In the genomic region with DNA sequence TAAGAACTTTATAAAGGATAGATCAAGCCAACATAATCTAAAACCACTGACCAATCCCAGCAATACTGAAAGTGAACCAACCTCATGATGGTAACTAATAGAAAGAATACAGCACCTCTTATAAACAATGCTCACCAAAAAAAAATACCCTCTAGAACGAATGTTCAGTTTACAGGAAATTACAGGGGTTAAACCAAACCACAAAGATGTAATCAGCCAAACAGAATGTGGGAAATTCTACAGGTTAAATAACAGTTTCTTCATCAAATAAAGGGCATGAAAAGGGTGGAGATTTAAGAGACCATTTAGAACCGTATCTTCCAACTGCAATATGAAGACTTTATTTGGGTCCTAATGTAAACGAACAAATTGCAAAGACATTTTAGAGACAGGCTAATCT, we compare ENCODE assay signal across 2 cellular contexts.
TF ChIP-seq lines count a peak whose summit lies in the region.

No MANE protein-coding gene starts in this region.

TF ChIP-seq in K562, 482 proteins besides CTCF, POLR2A, EP300 and RAD21 (continues in another document):
- TF ChIP-seq, protein P1, sequence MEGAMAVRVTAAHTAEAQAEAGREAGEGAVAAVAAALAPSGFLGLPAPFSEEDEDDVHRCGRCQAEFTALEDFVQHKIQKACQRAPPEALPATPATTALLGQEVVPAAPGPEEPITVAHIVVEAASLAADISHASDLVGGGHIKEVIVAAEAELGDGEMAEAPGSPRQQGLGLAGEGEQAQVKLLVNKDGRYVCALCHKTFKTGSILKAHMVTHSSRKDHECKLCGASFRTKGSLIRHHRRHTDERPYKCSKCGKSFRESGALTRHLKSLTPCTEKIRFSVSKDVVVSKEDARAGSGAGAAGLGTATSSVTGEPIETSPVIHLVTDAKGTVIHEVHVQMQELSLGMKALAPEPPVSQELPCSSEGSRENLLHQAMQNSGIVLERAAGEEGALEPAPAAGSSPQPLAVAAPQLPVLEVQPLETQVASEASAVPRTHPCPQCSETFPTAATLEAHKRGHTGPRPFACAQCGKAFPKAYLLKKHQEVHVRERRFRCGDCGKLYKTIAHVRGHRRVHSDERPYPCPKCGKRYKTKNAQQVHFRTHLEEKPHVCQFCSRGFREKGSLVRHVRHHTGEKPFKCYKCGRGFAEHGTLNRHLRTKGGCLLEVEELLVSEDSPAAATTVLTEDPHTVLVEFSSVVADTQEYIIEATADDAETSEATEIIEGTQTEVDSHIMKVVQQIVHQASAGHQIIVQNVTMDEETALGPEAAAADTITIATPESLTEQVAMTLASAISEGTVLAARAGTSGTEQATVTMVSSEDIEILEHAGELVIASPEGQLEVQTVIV (CRISPR knock-in tag; IDR thresholded peaks at IDR 0.05; ENCODE audit: borderline replicate concordance), result no peak
- TF ChIP-seq EGR1 (conservative IDR thresholded peaks at IDR 0.05) (no peak), DDX20 (tag; IDR thresholded peaks at IDR 0.05; ENCODE audit: low read depth) (no peak), FOXA3 (CRISPR knock-in tag; conservative IDR thresholded peaks at IDR 0.05 in 1 of 2, IDR thresholded peaks at IDR 0.05 in 1 of 2) (no peak), SMARCB1 (IDR thresholded peaks at IDR 0.05; ENCODE audit: insufficient read length, low read depth) (no peak), SREBF1 (IDR thresholded peaks at IDR 0.05; ENCODE audit: borderline replicate concordance, low read depth, low read length) (no peak), ZNF347 (CRISPR knock-in tag; IDR thresholded peaks at IDR 0.05; ENCODE audit: low read depth) (no peak), SMAD2 (IDR thresholded peaks at IDR 0.05; ENCODE audit: low read depth, low read length) (no peak), ARID1B (IDR thresholded peaks at IDR 0.05) (peak; percentile 24; the same call in 1 of the 2 replicates), ZNF12 (CRISPR knock-in tag; IDR thresholded peaks at IDR 0.05) (no peak), CC2D1A (IDR thresholded peaks at IDR 0.05) (no peak)
- TF ChIP-seq, protein P2, sequence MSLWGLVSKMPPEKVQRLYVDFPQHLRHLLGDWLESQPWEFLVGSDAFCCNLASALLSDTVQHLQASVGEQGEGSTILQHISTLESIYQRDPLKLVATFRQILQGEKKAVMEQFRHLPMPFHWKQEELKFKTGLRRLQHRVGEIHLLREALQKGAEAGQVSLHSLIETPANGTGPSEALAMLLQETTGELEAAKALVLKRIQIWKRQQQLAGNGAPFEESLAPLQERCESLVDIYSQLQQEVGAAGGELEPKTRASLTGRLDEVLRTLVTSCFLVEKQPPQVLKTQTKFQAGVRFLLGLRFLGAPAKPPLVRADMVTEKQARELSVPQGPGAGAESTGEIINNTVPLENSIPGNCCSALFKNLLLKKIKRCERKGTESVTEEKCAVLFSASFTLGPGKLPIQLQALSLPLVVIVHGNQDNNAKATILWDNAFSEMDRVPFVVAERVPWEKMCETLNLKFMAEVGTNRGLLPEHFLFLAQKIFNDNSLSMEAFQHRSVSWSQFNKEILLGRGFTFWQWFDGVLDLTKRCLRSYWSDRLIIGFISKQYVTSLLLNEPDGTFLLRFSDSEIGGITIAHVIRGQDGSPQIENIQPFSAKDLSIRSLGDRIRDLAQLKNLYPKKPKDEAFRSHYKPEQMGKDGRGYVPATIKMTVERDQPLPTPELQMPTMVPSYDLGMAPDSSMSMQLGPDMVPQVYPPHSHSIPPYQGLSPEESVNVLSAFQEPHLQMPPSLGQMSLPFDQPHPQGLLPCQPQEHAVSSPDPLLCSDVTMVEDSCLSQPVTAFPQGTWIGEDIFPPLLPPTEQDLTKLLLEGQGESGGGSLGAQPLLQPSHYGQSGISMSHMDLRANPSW (CRISPR knock-in tag; IDR thresholded peaks at IDR 0.05), result no peak
- TF ChIP-seq, protein P3, sequence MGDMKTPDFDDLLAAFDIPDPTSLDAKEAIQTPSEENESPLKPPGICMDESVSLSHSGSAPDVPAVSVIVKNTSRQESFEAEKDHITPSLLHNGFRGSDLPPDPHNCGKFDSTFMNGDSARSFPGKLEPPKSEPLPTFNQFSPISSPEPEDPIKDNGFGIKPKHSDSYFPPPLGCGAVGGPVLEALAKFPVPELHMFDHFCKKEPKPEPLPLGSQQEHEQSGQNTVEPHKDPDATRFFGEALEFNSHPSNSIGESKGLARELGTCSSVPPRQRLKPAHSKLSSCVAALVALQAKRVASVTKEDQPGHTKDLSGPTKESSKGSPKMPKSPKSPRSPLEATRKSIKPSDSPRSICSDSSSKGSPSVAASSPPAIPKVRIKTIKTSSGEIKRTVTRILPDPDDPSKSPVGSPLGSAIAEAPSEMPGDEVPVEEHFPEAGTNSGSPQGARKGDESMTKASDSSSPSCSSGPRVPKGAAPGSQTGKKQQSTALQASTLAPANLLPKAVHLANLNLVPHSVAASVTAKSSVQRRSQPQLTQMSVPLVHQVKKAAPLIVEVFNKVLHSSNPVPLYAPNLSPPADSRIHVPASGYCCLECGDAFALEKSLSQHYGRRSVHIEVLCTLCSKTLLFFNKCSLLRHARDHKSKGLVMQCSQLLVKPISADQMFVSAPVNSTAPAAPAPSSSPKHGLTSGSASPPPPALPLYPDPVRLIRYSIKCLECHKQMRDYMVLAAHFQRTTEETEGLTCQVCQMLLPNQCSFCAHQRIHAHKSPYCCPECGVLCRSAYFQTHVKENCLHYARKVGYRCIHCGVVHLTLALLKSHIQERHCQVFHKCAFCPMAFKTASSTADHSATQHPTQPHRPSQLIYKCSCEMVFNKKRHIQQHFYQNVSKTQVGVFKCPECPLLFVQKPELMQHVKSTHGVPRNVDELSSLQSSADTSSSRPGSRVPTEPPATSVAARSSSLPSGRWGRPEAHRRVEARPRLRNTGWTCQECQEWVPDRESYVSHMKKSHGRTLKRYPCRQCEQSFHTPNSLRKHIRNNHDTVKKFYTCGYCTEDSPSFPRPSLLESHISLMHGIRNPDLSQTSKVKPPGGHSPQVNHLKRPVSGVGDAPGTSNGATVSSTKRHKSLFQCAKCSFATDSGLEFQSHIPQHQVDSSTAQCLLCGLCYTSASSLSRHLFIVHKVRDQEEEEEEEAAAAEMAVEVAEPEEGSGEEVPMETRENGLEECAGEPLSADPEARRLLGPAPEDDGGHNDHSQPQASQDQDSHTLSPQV (IDR thresholded peaks at IDR 0.05), result no peak
- TF ChIP-seq, protein P4, sequence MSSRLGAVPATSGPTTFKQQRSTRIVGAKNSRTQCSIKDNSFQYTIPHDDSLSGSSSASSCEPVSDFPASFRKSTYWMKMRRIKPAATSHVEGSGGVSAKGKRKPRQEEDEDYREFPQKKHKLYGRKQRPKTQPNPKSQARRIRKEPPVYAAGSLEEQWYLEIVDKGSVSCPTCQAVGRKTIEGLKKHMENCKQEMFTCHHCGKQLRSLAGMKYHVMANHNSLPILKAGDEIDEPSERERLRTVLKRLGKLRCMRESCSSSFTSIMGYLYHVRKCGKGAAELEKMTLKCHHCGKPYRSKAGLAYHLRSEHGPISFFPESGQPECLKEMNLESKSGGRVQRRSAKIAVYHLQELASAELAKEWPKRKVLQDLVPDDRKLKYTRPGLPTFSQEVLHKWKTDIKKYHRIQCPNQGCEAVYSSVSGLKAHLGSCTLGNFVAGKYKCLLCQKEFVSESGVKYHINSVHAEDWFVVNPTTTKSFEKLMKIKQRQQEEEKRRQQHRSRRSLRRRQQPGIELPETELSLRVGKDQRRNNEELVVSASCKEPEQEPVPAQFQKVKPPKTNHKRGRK (tag; IDR thresholded peaks at IDR 0.05), result no peak

TF ChIP-seq in SK-N-SH treated with all-trans-retinoic acid at 6 μM for 48 hours, 23 proteins besides CTCF, POLR2A, EP300 and RAD21 (continued from another document):
- TF ChIP-seq, protein P5, sequence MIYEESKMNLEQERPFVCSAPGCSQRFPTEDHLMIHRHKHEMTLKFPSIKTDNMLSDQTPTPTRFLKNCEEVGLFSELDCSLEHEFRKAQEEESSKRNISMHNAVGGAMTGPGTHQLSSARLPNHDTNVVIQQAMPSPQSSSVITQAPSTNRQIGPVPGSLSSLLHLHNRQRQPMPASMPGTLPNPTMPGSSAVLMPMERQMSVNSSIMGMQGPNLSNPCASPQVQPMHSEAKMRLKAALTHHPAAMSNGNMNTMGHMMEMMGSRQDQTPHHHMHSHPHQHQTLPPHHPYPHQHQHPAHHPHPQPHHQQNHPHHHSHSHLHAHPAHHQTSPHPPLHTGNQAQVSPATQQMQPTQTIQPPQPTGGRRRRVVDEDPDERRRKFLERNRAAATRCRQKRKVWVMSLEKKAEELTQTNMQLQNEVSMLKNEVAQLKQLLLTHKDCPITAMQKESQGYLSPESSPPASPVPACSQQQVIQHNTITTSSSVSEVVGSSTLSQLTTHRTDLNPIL (CRISPR knock-in tag; IDR thresholded peaks at IDR 0.05; ENCODE audit: low read depth), result no peak
- TF ChIP-seq RARB (CRISPR knock-in tag; IDR thresholded peaks at IDR 0.05), result no peak
- TF ChIP-seq ESRRG (CRISPR knock-in tag; IDR thresholded peaks at IDR 0.05), result no peak
- TF ChIP-seq ZNF70 (CRISPR knock-in tag; IDR thresholded peaks at IDR 0.05), result no peak
- TF ChIP-seq, protein P6, sequence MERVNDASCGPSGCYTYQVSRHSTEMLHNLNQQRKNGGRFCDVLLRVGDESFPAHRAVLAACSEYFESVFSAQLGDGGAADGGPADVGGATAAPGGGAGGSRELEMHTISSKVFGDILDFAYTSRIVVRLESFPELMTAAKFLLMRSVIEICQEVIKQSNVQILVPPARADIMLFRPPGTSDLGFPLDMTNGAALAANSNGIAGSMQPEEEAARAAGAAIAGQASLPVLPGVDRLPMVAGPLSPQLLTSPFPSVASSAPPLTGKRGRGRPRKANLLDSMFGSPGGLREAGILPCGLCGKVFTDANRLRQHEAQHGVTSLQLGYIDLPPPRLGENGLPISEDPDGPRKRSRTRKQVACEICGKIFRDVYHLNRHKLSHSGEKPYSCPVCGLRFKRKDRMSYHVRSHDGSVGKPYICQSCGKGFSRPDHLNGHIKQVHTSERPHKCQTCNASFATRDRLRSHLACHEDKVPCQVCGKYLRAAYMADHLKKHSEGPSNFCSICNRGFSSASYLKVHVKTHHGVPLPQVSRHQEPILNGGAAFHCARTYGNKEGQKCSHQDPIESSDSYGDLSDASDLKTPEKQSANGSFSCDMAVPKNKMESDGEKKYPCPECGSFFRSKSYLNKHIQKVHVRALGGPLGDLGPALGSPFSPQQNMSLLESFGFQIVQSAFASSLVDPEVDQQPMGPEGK (CRISPR knock-in tag; IDR thresholded peaks at IDR 0.05; ENCODE audit: borderline replicate concordance), result no peak
- no peak for TF ChIP-seq TCF4 (CRISPR knock-in tag; IDR thresholded peaks at IDR 0.05; ENCODE audit: borderline replicate concordance)
- TF ChIP-seq ZFP3 (CRISPR knock-in tag; IDR thresholded peaks at IDR 0.05), result no peak
- no peak for TF ChIP-seq PPARA (CRISPR knock-in tag; IDR thresholded peaks at IDR 0.05; ENCODE audit: borderline replicate concordance)
- TF ChIP-seq ZC3H10 (CRISPR knock-in tag; IDR thresholded peaks at IDR 0.05), result no peak
- TF ChIP-seq TOX (CRISPR knock-in tag; IDR thresholded peaks at IDR 0.05; ENCODE audit: borderline replicate concordance), result no peak
- no peak for TF ChIP-seq CSDC2 (CRISPR knock-in tag; IDR thresholded peaks at IDR 0.05)
- no peak for TF ChIP-seq ZNF8 (CRISPR knock-in tag; IDR thresholded peaks at IDR 0.05)
